ENCODE assay signal across 1 cellular context in the genomic region with DNA sequence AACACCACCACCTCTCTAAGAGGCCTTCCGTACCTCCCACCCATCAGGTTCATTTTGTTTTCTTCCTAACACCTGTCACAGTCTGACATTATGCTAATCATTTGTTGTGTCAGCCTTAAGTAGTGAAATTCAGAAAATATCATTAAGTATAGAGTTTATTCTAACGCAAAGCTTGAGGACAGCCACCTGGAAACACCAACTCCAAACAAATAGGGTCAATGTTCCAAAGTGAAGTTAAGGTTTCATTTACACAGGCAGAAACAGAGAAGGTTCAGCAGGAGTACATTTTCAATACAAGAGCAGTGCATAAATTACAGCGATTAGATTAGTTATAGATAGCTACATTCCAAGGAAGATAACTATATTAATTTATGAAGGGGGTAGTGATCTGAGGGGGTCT.
A peak's percentile ranks its signal among the peaks of the same experiment; 100 is the strongest.
TF ChIP-seq lines count a peak whose summit lies in the region.

No MANE protein-coding gene starts in this region.

TF ChIP-seq in HepG2, 621 proteins besides CTCF, POLR2A, EP300 and RAD21 (continued from another document):
- TF ChIP-seq, protein P1, sequence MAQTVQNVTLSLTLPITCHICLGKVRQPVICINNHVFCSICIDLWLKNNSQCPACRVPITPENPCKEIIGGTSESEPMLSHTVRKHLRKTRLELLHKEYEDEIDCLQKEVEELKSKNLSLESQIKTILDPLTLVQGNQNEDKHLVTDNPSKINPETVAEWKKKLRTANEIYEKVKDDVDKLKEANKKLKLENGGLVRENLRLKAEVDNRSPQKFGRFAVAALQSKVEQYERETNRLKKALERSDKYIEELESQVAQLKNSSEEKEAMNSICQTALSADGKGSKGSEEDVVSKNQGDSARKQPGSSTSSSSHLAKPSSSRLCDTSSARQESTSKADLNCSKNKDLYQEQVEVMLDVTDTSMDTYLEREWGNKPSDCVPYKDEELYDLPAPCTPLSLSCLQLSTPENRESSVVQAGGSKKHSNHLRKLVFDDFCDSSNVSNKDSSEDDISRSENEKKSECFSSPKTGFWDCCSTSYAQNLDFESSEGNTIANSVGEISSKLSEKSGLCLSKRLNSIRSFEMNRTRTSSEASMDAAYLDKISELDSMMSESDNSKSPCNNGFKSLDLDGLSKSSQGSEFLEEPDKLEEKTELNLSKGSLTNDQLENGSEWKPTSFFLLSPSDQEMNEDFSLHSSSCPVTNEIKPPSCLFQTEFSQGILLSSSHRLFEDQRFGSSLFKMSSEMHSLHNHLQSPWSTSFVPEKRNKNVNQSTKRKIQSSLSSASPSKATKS (CRISPR knock-in tag; IDR thresholded peaks at IDR 0.05): no peak
- 0 out of 2 replicates have a peak, but pooled peaks have one; percentile 7 for TF ChIP-seq GATAD2A (CRISPR knock-in tag; IDR thresholded peaks at IDR 0.05)
- TF ChIP-seq NR3C1 (CRISPR knock-in tag; IDR thresholded peaks at IDR 0.05): no peak
TF ChIP-seq in HepG2: peak in this region for 2.
